Comparison of ENCODE assay signal across 28 cellular contexts in genomic region chr9:20791682-20792081, GRCh38.
"Had no signal": no experiment of that assay in that cellular context is flagged by ENCODE, and none has a peak within 500 bp of the region (broad histone marks: within the 10 kb centered on the region; RNA-seq: fewer than 3 reads in every experiment).

No MANE protein-coding gene starts in this region.

- DNase-seq: natural killer cell; occipital lobe; ovary; posterior cingulate gyrus; psoas muscle; right cardiac atrium; spleen; stimulated activated CD4-positive, alpha-beta T cell treated with anti-CD3 and anti-CD28 coated beads, Interleukin-12 subunit alpha, Interleukin-12 subunit beta, amount 100 ng/mL, for 4 hours; stimulated activated CD4-positive, alpha-beta T cell treated with anti-CD3 and anti-CD28 coated beads, Interleukin-1b, Interleukin-23, amount 100 ng/mL, for 48 hours; stimulated activated CD4-positive, alpha-beta T cell treated with anti-CD3 and anti-CD28 coated beads, Interleukin-4, amount 100 ng/mL, for 1 hour; stimulated activated CD4-positive, alpha-beta T cell treated with anti-CD3 and anti-CD28 coated beads, Interleukin-4, amount 100 ng/mL, for 4 hours; stimulated activated CD8-positive, alpha-beta memory T cell treated with anti-CD3 and anti-CD28 coated beads, Interleukin-4, amount 100 ng/mL, for 48 hours; stimulated activated naive CD4-positive, alpha-beta T cell; stimulated activated naive CD8-positive, alpha-beta T cell treated with anti-CD3 and anti-CD28 coated beads, Interleukin-15, amount 100 ng/mL, for 72 hours; stimulated activated naive CD8-positive, alpha-beta T cell treated with anti-CD3 and anti-CD28 coated beads, Interleukin-15, Interleukin-2, amounts not matched to agents 100 U/mL and 50 U/mL, for 24 hours; substantia nigra; testis; tibial artery; transverse colon; upper lobe of right lung; uterus had no signal

- H3K79me2 ChIP-seq: parathyroid adenoma had no signal

- H3K27me3 ChIP-seq: neural progenitor cell, ovary, spleen, suprapubic skin, testis, tibial artery, transverse colon, upper lobe of right lung, uterus had no signal

- H3K4me2 ChIP-seq: neural progenitor cell, smooth muscle cell had no signal

- ATAC-seq: natural killer cell; psoas muscle; right cardiac atrium; sciatic nerve; stimulated activated memory B cell treated with anti-CD40 and anti-IgM and Interleukin-4, amounts not matched to agents 10 μg/mL and 1 μg/mL and 100 μg/mL, for 72 hours; stimulated activated naive CD8-positive, alpha-beta T cell treated with anti-CD3 and anti-CD28 coated beads, Interleukin-15, amount 100 ng/mL, for 72 hours; stimulated activated naive CD8-positive, alpha-beta T cell treated with anti-CD3 and anti-CD28 coated beads, Interleukin-15, Interleukin-2, amounts not matched to agents 100 U/mL and 50 U/mL, for 24 hours; upper lobe of right lung had no signal

- H3K27ac ChIP-seq: neural progenitor cell, ovary, parathyroid adenoma, psoas muscle, skin epidermis, spleen, suprapubic skin, testis, tibial artery, transverse colon, upper lobe of right lung, uterus had no signal

- H3K4me3 ChIP-seq: neural progenitor cell, ovary, psoas muscle, skin epidermis, smooth muscle cell, spleen, suprapubic skin, testis, tibial artery, transverse colon, upper lobe of right lung, uterus had no signal

- H2AFZ ChIP-seq: neural progenitor cell, parathyroid adenoma had no signal

- H3K9ac ChIP-seq: neural progenitor cell, parathyroid adenoma had no signal

- H3K9me3 ChIP-seq: ovary, suprapubic skin, testis, tibial artery, transverse colon, upper lobe of right lung, uterus had no signal

- H3K36me3 ChIP-seq: neural progenitor cell, ovary, transverse colon, uterus had no signal

- H3K4me1 ChIP-seq: neural progenitor cell, parathyroid adenoma, psoas muscle, spleen, suprapubic skin, testis, tibial artery, transverse colon, upper lobe of right lung had no signal
